Comparison of ENCODE assay signal across 8 cellular contexts in the genomic region with DNA sequence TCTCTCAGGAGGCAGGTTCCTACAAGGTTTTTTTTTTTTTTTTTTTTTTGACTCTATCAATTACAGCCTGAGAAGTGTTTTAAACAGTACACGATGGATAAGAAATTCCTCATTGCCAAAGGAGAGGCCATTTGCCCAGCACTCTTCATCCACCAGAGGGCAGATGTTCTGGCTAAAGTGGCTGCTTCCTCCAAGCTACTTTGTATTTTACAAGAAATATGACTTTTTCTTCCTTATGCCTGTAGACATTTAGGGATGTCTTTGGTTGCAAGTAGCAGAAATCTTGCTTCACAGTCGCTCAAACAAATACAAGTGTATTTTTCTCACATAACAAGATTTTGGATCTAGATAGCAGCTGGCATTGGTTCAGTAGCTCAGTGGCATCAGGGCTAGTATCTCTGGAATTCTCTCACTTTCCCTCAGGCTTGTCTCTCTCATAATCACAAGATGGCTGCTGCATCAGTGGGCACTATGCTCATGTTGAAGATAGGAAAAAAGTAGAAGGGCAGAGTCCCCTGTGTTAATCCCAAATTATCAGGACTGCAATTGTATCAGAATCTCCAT.
DNase-seq lines count a peak whose midpoint lies in the region; ATAC-seq and TF ChIP-seq lines count a peak whose summit lies in the region.

No MANE protein-coding gene starts in this region.

- DNase-seq in 8988T: peak; percentile 10
- DNase-seq in GM12865 (ENCODE audit: low read depth): peak; percentile 64
- DNase-seq in RWPE2 (ENCODE audit: low spot score): no peak
- DNase-seq in retinal pigment epithelial cell (ENCODE audit: low read depth): no peak
- no peak for DNase-seq in stimulated activated naive CD8-positive, alpha-beta T cell treated with anti-CD3 and anti-CD28 coated beads, Interleukin-15, Interleukin-2, amounts not matched to agents 100 U/mL and 50 U/mL, for 24 hours
- DNase-seq in omental fat pad (ENCODE audit: low spot score): no peak

- TF ChIP-seq CTCF in GM12865 (IDR thresholded peaks at IDR 0.05; ENCODE audit: insufficient read depth, low read depth, low read length, missing control alignments) (peak; percentile 75), RWPE2 (IDR thresholded peaks at IDR 0.05; ENCODE audit: poor library complexity, severe bottlenecking) (peak; percentile 80), gastroesophageal sphincter (IDR thresholded peaks at IDR 0.05) (peak; percentile 64 to 76 (median 68)), retinal pigment epithelial cell (conservative IDR thresholded peaks at IDR 0.05; ENCODE audit: low read depth, low read length) (peak; percentile 93), omental fat pad (IDR thresholded peaks at IDR 0.05) (peak in 1 of 3 donors; percentile 18)

- peak; percentile 52 for ATAC-seq in HG03025 (IDR thresholded peaks at IDR 0.05; ENCODE audit: low FRiP score, unreplicated experiment)
- ATAC-seq in RWPE2 (ENCODE audit: low read depth): peak; percentile 64
- ATAC-seq in gastroesophageal sphincter: peak; percentile 46
- no peak for ATAC-seq in stimulated activated naive CD8-positive, alpha-beta T cell treated with anti-CD3 and anti-CD28 coated beads, Interleukin-15, Interleukin-2, amounts not matched to agents 100 U/mL and 50 U/mL, for 24 hours
- ATAC-seq in omental fat pad (ENCODE audit: low FRiP score): no peak

- WGBS in gastroesophageal sphincter (ENCODE audit: low coverage in 1 of 2), 2 donors: 30 to 36% methylated on average over 2 of the region's 2 CpGs

- no peak for TF ChIP-seq EP300 in gastroesophageal sphincter (IDR thresholded peaks at IDR 0.05)

- no peaks in the 10 kb centered on the region for H3K27me3 ChIP-seq in RWPE2 (ENCODE audit: insufficient read depth, poor library complexity, severe bottlenecking)
- no peaks in the 10 kb centered on the region for H3K27me3 ChIP-seq in gastroesophageal sphincter

- peak overlapping the region; percentile 16 for H3K27ac ChIP-seq in RWPE2 (ENCODE audit: poor library complexity, severe bottlenecking)
- H3K27ac ChIP-seq in gastroesophageal sphincter: no peak overlapping the region

- no peaks in the 10 kb centered on the region for H3K4me1 ChIP-seq in RWPE2 (ENCODE audit: insufficient read depth, poor library complexity, severe bottlenecking)
- peaks cover 0 to 43% (median 0%) of the 10 kb centered on the region in 3 donors for H3K4me1 ChIP-seq in gastroesophageal sphincter

- H3K9me3 ChIP-seq in RWPE2 (ENCODE audit: severe bottlenecking): no peaks in the 10 kb centered on the region
- no peaks in the 10 kb centered on the region for H3K9me3 ChIP-seq in gastroesophageal sphincter

- no peak for TF ChIP-seq POLR2A in gastroesophageal sphincter (IDR thresholded peaks at IDR 0.05)

- no peak overlapping the region for H3K4me3 ChIP-seq in GM12865 (ENCODE audit: low read depth, low read length)
- H3K4me3 ChIP-seq in RWPE2 (ENCODE audit: severe bottlenecking): no peak overlapping the region
- H3K4me3 ChIP-seq in gastroesophageal sphincter: no peak overlapping the region
- no peak overlapping the region for H3K4me3 ChIP-seq in retinal pigment epithelial cell (ENCODE audit: low read length)

- H3K36me3 ChIP-seq in RWPE2 (ENCODE audit: low read depth) (no peaks in the 10 kb centered on the region), gastroesophageal sphincter (no peaks in the 10 kb centered on the region)

Comparison
In these comparisons a context has a peak if more than half of its experiments do, and no peak if none do; other contexts are left out.
1. DNase-seq: peak in 8988T (single experiment) and GM12865 (single experiment); none in RWPE2 (single experiment), retinal pigment epithelial cell (single experiment), stimulated activated naive CD8-positive, alpha-beta T cell treated with anti-CD3 and anti-CD28 coated beads, Interleukin-15, Interleukin-2, amounts not matched to agents 100 U/mL and 50 U/mL, for 24 hours (single experiment) and omental fat pad (single experiment).
2. ATAC-seq: peak in HG03025 (single experiment), RWPE2 (single experiment) and gastroesophageal sphincter (single experiment); none in stimulated activated naive CD8-positive, alpha-beta T cell treated with anti-CD3 and anti-CD28 coated beads, Interleukin-15, Interleukin-2, amounts not matched to agents 100 U/mL and 50 U/mL, for 24 hours (single experiment) and omental fat pad (single experiment).